9 cellular contexts compared by ENCODE assay signal in genomic region chr18:50009772-50010171, GRCh38.
DNase-seq lines count a peak whose midpoint lies in the region; ATAC-seq and TF ChIP-seq lines count a peak whose summit lies in the region.
"Had no signal": no experiment of that assay in that cellular context is flagged by ENCODE, and none has a peak within 500 bp of the region (broad histone marks: within the 10 kb centered on the region; RNA-seq: fewer than 3 reads in every experiment).

No MANE protein-coding gene starts in this region.

- no peak overlapping the region for H3K23ac ChIP-seq in trophoblast cell (ENCODE audit: low read length)

- H3K27me3 ChIP-seq in BJ (ENCODE audit: control insufficient read depth, insufficient read depth, low read length) (no peaks in the 10 kb centered on the region; the same call in none of the 2 replicates), trophoblast cell (ENCODE audit: insufficient read depth, low read length) (no peaks in the 10 kb centered on the region), tibial nerve (no peaks in the 10 kb centered on the region)

- no peak overlapping the region for H3K4me2 ChIP-seq in trophoblast cell (ENCODE audit: low read length)

- CTCF ChIA-PET in BJ (lab: Yijun Ruan, JAX), result interaction anchor here (1.6 to 2.7 kb wide), 2 partner anchors 8 to 194 kb away, joined by 5 to 14 read pairs; no protein-coding TSS in a partner anchor

- H4K91ac ChIP-seq in trophoblast cell (ENCODE audit: low read depth, low read length), result no peak overlapping the region

- H2BK5ac ChIP-seq in trophoblast cell (ENCODE audit: low read depth, low read length, poor library complexity), result no peak overlapping the region

- H3K79me2 ChIP-seq in trophoblast cell (ENCODE audit: control insufficient read depth, insufficient read depth, low read length, poor library complexity), result no peaks in the 10 kb centered on the region

- no peak overlapping the region for H3K18ac ChIP-seq in trophoblast cell (ENCODE audit: low read length)

- TF ChIP-seq CTCF in BJ (IDR thresholded peaks at IDR 0.05; ENCODE audit: insufficient read depth, low read depth, low read length), result peak; percentile 46
- TF ChIP-seq CTCF in foreskin fibroblast (IDR thresholded peaks at IDR 0.05; ENCODE audit: low read depth, low read length), result peak; percentile 34
- TF ChIP-seq CTCF in tibial nerve (IDR thresholded peaks at IDR 0.05), result peak in 2 of 5 experiments; percentile 36 to 49

- H4K12ac ChIP-seq in trophoblast cell (ENCODE audit: low read depth, low read length), result no peak overlapping the region

- WGBS in trophoblast cell (ENCODE audit: extremely low coverage, insufficient coverage, insufficient read length), result no CpG with 5 or more reads among the region's 1 CpG
- WGBS in tibial nerve, 2 donors, result 88 to 90% methylated on average over 1 of the region's 1 CpG

- H3K4me3 ChIP-seq in BJ (ENCODE audit: low read depth, low read length) (no peak overlapping the region), foreskin fibroblast (ENCODE audit: low read depth in 1 of 2, low read length in 2 of 2) (no peak overlapping the region), trophoblast cell (ENCODE audit: low read depth, low read length) (no peak overlapping the region), tibial nerve (no peak overlapping the region)

- H2AK5ac ChIP-seq in trophoblast cell (ENCODE audit: low read length), result no peak overlapping the region

- no peak overlapping the region for H2BK120ac ChIP-seq in trophoblast cell (ENCODE audit: insufficient read depth, low read length, poor library complexity)

- TF ChIP-seq POLR2A in tibial nerve (IDR thresholded peaks at IDR 0.05), result no peak

- no peak overlapping the region for H4K8ac ChIP-seq in trophoblast cell (ENCODE audit: low read depth, low read length)

- DNase-seq in BJ (ENCODE audit: low read depth) (no peak), GM19238 (ENCODE audit: insufficient read length, low spot score) (peak; percentile 44), NCI-H748 treated with DMSO at 0.1 percent for 48 hours (lab: John Stamatoyannopoulos, UW) (peak; percentile 61), activated T-cell treated with anti-CD3 and anti-CD28 coated beads for 4 hours (peak; percentile 11), foreskin fibroblast (peak; percentile 5 to 54), trophoblast cell (peak; percentile 28 to 53), tibial nerve (ENCODE audit: low spot score in 2 of 2) (no peak)

- H3K27ac ChIP-seq in trophoblast cell (ENCODE audit: low read depth, low read length) (no peak overlapping the region), tibial nerve (no peak overlapping the region)
- H3K27ac ChIP-seq: neutrophil had no signal

- H3K36me3 ChIP-seq in BJ (ENCODE audit: control insufficient read depth, insufficient read depth, low read length) (no peaks in the 10 kb centered on the region), trophoblast cell (ENCODE audit: control insufficient read depth in 1 of 2, insufficient read depth in 2 of 2, low read length in 2 of 2) (no peaks in the 10 kb centered on the region), tibial nerve (no peaks in the 10 kb centered on the region)
- H3K36me3 ChIP-seq: neutrophil had no signal

- no peak overlapping the region for H2BK12ac ChIP-seq in trophoblast cell (ENCODE audit: low read length)

- peaks cover 2 to 4% of the 10 kb centered on the region in 2 experiments for H3K4me1 ChIP-seq in trophoblast cell (ENCODE audit: control insufficient read depth in 1 of 2, insufficient read depth in 2 of 2, low read length in 2 of 2)
- H3K4me1 ChIP-seq in tibial nerve, result peaks cover 0 to 14% (median 0%) of the 10 kb centered on the region in 4 donors

- H3K79me1 ChIP-seq in trophoblast cell (ENCODE audit: low read length), result no peaks in the 10 kb centered on the region

- no peak overlapping the region for H2AFZ ChIP-seq in trophoblast cell (ENCODE audit: insufficient read depth, low read length, poor library complexity)

- H3K9ac ChIP-seq in trophoblast cell (ENCODE audit: low read length), result no peak overlapping the region

- TF ChIP-seq EP300 in tibial nerve (IDR thresholded peaks at IDR 0.05), result no peak

- peak; percentile 80 for ATAC-seq in HG03520 (IDR thresholded peaks at IDR 0.05; ENCODE audit: unreplicated experiment)

- H3K9me3 ChIP-seq in trophoblast cell (ENCODE audit: insufficient read depth, low read depth, low read length), result peaks cover 3% of the 10 kb centered on the region
- no peaks in the 10 kb centered on the region for H3K9me3 ChIP-seq in tibial nerve
- H3K9me3 ChIP-seq: neutrophil had no signal

- no peak overlapping the region for H3K4ac ChIP-seq in trophoblast cell (ENCODE audit: low read depth, low read length)

- POLR2A ChIA-PET in BJ (lab: Charles Lee), result no interaction called here

- no peak overlapping the region for H3K14ac ChIP-seq in trophoblast cell (ENCODE audit: low read length)

Comparison
In these comparisons a context has a peak if more than half of its experiments do, and no peak if none do; other contexts are left out.
1. DNase-seq: peak in GM19238 (single experiment), NCI-H748 treated with DMSO at 0.1 percent for 48 hours (single experiment), activated T-cell treated with anti-CD3 and anti-CD28 coated beads for 4 hours (single experiment), foreskin fibroblast (2 of 2) and trophoblast cell (2 of 2); none in BJ (single experiment) and tibial nerve (0 of 2).